In the genomic region with DNA sequence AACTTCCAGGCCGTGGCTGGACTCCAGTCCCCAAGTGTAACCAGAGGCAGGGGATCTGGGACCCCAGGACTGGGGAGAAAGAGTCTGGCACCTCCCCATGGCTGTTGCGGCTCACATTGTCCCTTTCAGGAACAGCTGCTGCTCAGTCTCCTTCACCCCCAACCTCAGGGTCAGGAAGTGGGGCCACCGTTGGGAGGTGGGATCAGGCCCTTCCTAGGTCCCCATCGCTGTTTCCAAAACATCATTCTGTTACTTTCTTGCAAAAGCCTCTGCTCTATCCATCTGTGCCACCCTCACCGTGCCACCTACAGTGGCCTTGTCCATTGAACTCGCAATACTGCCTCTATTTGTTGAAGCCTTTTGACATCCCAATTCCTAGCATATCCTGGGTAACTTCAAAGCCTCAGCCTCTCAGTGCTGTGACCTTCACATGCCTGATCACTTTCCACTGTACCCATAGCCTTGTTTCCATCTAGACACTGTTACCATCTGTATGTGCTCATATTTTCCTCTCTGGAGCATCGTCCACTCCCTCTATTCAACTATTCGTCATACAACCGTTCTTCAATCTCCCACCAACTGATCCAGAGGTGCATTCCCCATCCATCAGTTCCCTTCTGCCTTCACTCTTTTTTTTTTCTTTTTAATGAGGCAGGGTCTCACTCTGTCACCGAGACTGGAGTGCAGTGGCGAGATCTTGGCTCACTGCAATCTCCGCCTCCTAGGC, we compare ENCODE assay signal across 20 cellular contexts. TPM values are rescaled to one million over a fixed set of nuclear protein-coding genes. Genes with fewer than 3 reads are reported as not detected.
DNase-seq lines count a peak whose midpoint lies in the region; ATAC-seq, FAIRE-seq and TF ChIP-seq lines count a peak whose summit lies in the region.
"Had no signal": no experiment of that assay in that cellular context is flagged by ENCODE, and none has a peak within 500 bp of the region (broad histone marks: within the 10 kb centered on the region; RNA-seq: fewer than 3 reads in every experiment).

No MANE protein-coding gene starts in this region.

- no peaks in the 10 kb centered on the region for H3K9me3 ChIP-seq in osteoblast (ENCODE audit: low read depth, low read length)
- H3K9me3 ChIP-seq: Peyer's patch, SJSA1 had no signal

- peak; percentile 42 for DNase-seq in activated effector memory CD4-positive, alpha-beta T cell treated with anti-CD3 and anti-CD28 coated beads, Interleukin-2, amount 50 U/mL, for 16 hours
- no peak for DNase-seq in activated effector memory CD4-positive, alpha-beta T cell treated with Interleukin-2 at 50 U/mL for 16 hours
- DNase-seq in WTC11 (ENCODE audit: low spot score) (peak; percentile 3), osteoblast (ENCODE audit: insufficient read length, low spot score, missing footprints) (peak; percentile 43), NCI-H345 (lab: John Stamatoyannopoulos, UW) (no peak), frontal cortex (ENCODE audit: low spot score in 2 of 2) (no peak)
- DNase-seq: 8988T; Calu3; CD8-positive, alpha-beta memory T cell; NCI-H1105 treated with DMSO at 0.1 percent for 48 hours; NCI-H2029 treated with DMSO at 0.1 percent for 48 hours; NCI-H446; NCI-H526 had no signal

- no peaks in the 10 kb centered on the region for H3K79me2 ChIP-seq in osteoblast (ENCODE audit: insufficient read depth, low read length)

- no peaks in the 10 kb centered on the region; the same call in 1 of the 2 replicates for H3K9me3 Mint-ChIP-seq in WTC11
- H3K9me3 Mint-ChIP-seq: CD8-positive, alpha-beta memory T cell had no signal

- ATAC-seq in WTC11 (no peak), GM18519 (IDR thresholded peaks at IDR 0.05; ENCODE audit: low FRiP score, unreplicated experiment) (no peak)

- no peaks in the 10 kb centered on the region for H4K20me1 ChIP-seq in osteoblast (ENCODE audit: insufficient read depth, low read length)

- H3K4me3 Mint-ChIP-seq in WTC11, result no peak overlapping the region
- H3K4me3 Mint-ChIP-seq: CD8-positive, alpha-beta memory T cell had no signal

- no peaks in the 10 kb centered on the region for H3K4me1 ChIP-seq in osteoblast (ENCODE audit: insufficient read depth, low read length)
- H3K4me1 ChIP-seq: Peyer's patch, SJSA1 had no signal

- no peak overlapping the region for H3K4me2 ChIP-seq in osteoblast (ENCODE audit: insufficient read depth, low read length)
- H3K4me2 ChIP-seq: KMS-11 had no signal

- H3K27me3 ChIP-seq in osteoblast (ENCODE audit: insufficient read depth, low read length), result peaks cover 42% of the 10 kb centered on the region
- H3K27me3 ChIP-seq: Peyer's patch had no signal

- no peaks in the 10 kb centered on the region for H3K36me3 Mint-ChIP-seq in WTC11

- TF ChIP-seq CTCF in WTC11 (IDR thresholded peaks at IDR 0.05) (no peak), osteoblast (IDR thresholded peaks at IDR 0.05; ENCODE audit: extremely low read depth, low read depth, low read length) (no peak)

- H3K27ac ChIP-seq in osteoblast (ENCODE audit: low read depth, low read length), result no peak overlapping the region
- H3K27ac ChIP-seq: C4-2B, HL-60, KMS-11, Peyer's patch, SJSA1 had no signal

- no peak overlapping the region for H3K27ac Mint-ChIP-seq in WTC11
- H3K27ac Mint-ChIP-seq: CD8-positive, alpha-beta memory T cell had no signal

- no peaks in the 10 kb centered on the region for H3K36me3 ChIP-seq in osteoblast (ENCODE audit: insufficient read depth, low read length)
- H3K36me3 ChIP-seq: Peyer's patch, SJSA1 had no signal

- FAIRE-seq in frontal cortex (lab: Jason Lieb, UNC), result no peak
- FAIRE-seq: G401.6 had no signal

- no peak overlapping the region for H3K4me3 ChIP-seq in osteoblast (ENCODE audit: insufficient read depth, low read length)
- H3K4me3 ChIP-seq: Peyer's patch, SJSA1 had no signal

- no peak overlapping the region for H2AFZ ChIP-seq in osteoblast (ENCODE audit: low read length)

- CTCF ChIA-PET in WTC11 (lab: Charles Lee), result interaction anchor here (1.0 to 1.4 kb wide), 6 partner anchors 13 to 197 kb away, joined by 3 to 9 read pairs (median 6); no protein-coding TSS in a partner anchor

- peaks cover 5% of the 10 kb centered on the region for H3K27me3 Mint-ChIP-seq in WTC11 (ENCODE audit: low read depth)

- peaks cover 34% of the 10 kb centered on the region for H3K4me1 Mint-ChIP-seq in WTC11

- POLR2A ChIA-PET in WTC11 (lab: Charles Lee), result no interaction called here

TF ChIP-seq in WTC11, 78 proteins besides CTCF, POLR2A, EP300 and RAD21:
- TF ChIP-seq, protein P1, sequence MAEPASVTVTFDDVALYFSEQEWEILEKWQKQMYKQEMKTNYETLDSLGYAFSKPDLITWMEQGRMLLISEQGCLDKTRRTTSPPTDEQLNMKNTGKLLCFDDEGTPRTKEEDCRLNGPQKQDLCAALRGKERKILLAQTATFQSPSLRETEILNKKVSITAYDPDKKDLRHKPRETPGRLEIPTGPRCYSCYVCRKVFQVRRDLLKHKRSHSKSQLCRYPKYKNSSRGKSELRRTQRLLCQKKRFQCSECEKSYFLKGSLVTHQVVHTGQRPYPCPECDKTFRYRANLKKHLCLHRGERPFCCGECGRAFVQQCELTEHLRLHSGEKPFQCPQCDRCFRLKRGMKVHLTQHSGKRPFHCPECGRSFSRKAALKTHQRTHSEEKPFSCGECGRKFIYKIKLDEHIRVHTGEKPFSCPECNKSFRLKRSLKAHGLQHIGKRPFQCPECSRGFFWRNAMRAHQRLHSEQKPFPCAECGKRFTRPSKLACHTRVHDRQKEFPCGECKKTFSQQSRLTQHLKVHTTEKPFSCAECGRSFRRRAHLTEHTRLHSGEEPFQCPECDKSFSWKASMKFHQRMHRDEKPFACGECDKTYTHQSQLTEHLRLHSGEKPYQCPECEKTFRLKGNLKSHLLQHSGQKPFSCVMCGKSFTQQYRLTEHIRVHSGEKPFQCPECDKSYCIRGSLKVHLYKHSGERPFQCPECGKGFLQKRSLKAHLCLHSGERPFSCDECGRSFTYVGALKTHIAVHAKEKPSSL (CRISPR knock-in tag; conservative IDR thresholded peaks at IDR 0.05), result no peak
- no peak for TF ChIP-seq ETV6 (CRISPR knock-in tag; IDR thresholded peaks at IDR 0.05)
- TF ChIP-seq GABPB1 (CRISPR knock-in tag; IDR thresholded peaks at IDR 0.05), result peak; percentile 77
- TF ChIP-seq PRRX2 (CRISPR knock-in tag; IDR thresholded peaks at IDR 0.05), result no peak

RNA-seq across cellular contexts. Expression of a gene that starts 15.0 kb away (rescaled TPM):
- total RNA-seq in WTC11 (2021), result 10.7 to 17.3 TPM (median 11.1 TPM) in 3 replicates
- total RNA-seq in osteoblast, result not detected in 2 replicates
- total RNA-seq in frontal cortex, result 23.6 TPM
- total RNA-seq: SJSA1 had no signal

RNA-seq across cellular contexts. Expression of a gene that starts 54.0 kb away (rescaled TPM):
- total RNA-seq in WTC11 (2021) (8.7 to 12.3 TPM (median 9.0 TPM) in 3 replicates), osteoblast (1.2 and 2.2 TPM in 2 replicates), frontal cortex (0.82 TPM)

Comparison
In these comparisons a context has a peak if more than half of its experiments do, and no peak if none do; other contexts are left out.
1. DNase-seq: peak in activated effector memory CD4-positive, alpha-beta T cell treated with anti-CD3 and anti-CD28 coated beads, Interleukin-2, amount 50 U/mL, for 16 hours (single experiment), WTC11 (single experiment) and osteoblast (single experiment); none in activated effector memory CD4-positive, alpha-beta T cell treated with Interleukin-2 at 50 U/mL for 16 hours (single experiment), NCI-H345 (single experiment) and frontal cortex (0 of 2).
2. RNA of a gene that starts 15.0 kb away (total RNA-seq): 23.6 TPM in frontal cortex (single experiment) and 10.7 to 17.3 TPM in WTC11; not detected in osteoblast; every median in the first group is over 10 times any median in the second.